In genomic region chr4:150581611-150582010, GRCh38 we compare ENCODE assay signal across 13 cellular contexts. TPM values are rescaled to one million over a fixed set of nuclear protein-coding genes. Genes with fewer than 3 reads are reported as not detected.
DNase-seq lines count a peak whose midpoint lies in the region; ATAC-seq and TF ChIP-seq lines count a peak whose summit lies in the region.
"Had no signal": no experiment of that assay in that cellular context is flagged by ENCODE, and none has a peak within 500 bp of the region (broad histone marks: within the 10 kb centered on the region; RNA-seq: fewer than 3 reads in every experiment).

No MANE protein-coding gene starts in this region.

- H2AK5ac ChIP-seq in H9 (ENCODE audit: insufficient read length, low read length) (no peak overlapping the region), trophoblast cell (ENCODE audit: low read length) (no peak overlapping the region)

- no peaks in the 10 kb centered on the region for H3K9me3 ChIP-seq in H9 (ENCODE audit: control insufficient read depth, low read depth, low read length)
- no peaks in the 10 kb centered on the region for H3K9me3 ChIP-seq in iPS-18a (ENCODE audit: control insufficient read depth, low read depth, low read length)
- no peaks in the 10 kb centered on the region for H3K9me3 ChIP-seq in trophoblast cell (ENCODE audit: insufficient read depth, low read depth, low read length)
- no peaks in the 10 kb centered on the region for H3K9me3 ChIP-seq in CD8-positive, alpha-beta T cell (ENCODE audit: low read length)
- H3K9me3 ChIP-seq: thyroid gland had no signal

- no peak overlapping the region for H2BK120ac ChIP-seq in H9 (ENCODE audit: low read depth, low read length, poor library complexity, severe bottlenecking)
- no peak overlapping the region for H2BK120ac ChIP-seq in trophoblast cell (ENCODE audit: insufficient read depth, low read length, poor library complexity)

- no peak overlapping the region for H3K14ac ChIP-seq in H9 (ENCODE audit: insufficient read depth, low read length)
- H3K14ac ChIP-seq in trophoblast cell (ENCODE audit: low read length) = no peak overlapping the region

- no peaks in the 10 kb centered on the region for H3K79me1 ChIP-seq in H9 (ENCODE audit: insufficient read depth, low read depth, low read length, poor library complexity, severe bottlenecking)
- H3K79me1 ChIP-seq in trophoblast cell (ENCODE audit: low read length) = no peaks in the 10 kb centered on the region

- no peak for ATAC-seq in GM18858 (IDR thresholded peaks at IDR 0.05; ENCODE audit: unreplicated experiment)
- ATAC-seq in CD8-positive, alpha-beta T cell = no peak

- H3K36me3 ChIP-seq in brain microvascular endothelial cell (replicated peaks) = no peaks in the 10 kb centered on the region
- no peaks in the 10 kb centered on the region for H3K36me3 ChIP-seq in iPS-18a (ENCODE audit: control insufficient read depth, low read depth, low read length)
- no peaks in the 10 kb centered on the region for H3K36me3 ChIP-seq in trophoblast cell (ENCODE audit: control insufficient read depth in 1 of 2, insufficient read depth in 2 of 2, low read length in 2 of 2)
- peaks cover 4% of the 10 kb centered on the region for H3K36me3 ChIP-seq in CD8-positive, alpha-beta T cell (ENCODE audit: insufficient read depth, low read length)
- H3K36me3 ChIP-seq: thyroid gland had no signal

- H3K18ac ChIP-seq in H9 (ENCODE audit: insufficient read length, low read depth, low read length) (no peak overlapping the region), trophoblast cell (ENCODE audit: low read length) (no peak overlapping the region)

- DNase-seq in H9 (peak; percentile 71), brain microvascular endothelial cell (peak; percentile 82), trophoblast cell (no peak), cortex of kidney (lab: John Stamatoyannopoulos, UW) (no peak)
- no peak for DNase-seq in central memory CD4-positive, alpha-beta T cell
- DNase-seq in CD8-positive, alpha-beta T cell = no peak
- DNase-seq: activated naive CD4-positive, alpha-beta T cell treated with anti-CD3 and anti-CD28 coated beads, Interleukin-2, amount 10 ng/mL, durations not matched to agents 7 days and 5 days had no signal

- no peak overlapping the region for H4K12ac ChIP-seq in trophoblast cell (ENCODE audit: low read depth, low read length)

- H3K4ac ChIP-seq in H9 (ENCODE audit: low read depth, low read length) = no peak overlapping the region
- H3K4ac ChIP-seq in trophoblast cell (ENCODE audit: low read depth, low read length) = no peak overlapping the region

- H3K56ac ChIP-seq in H9 (ENCODE audit: insufficient read length, low read depth, low read length) = no peak overlapping the region

- H3K4me1 Mint-ChIP-seq in H9 = peaks cover 48 to 67% of the 10 kb centered on the region in 2 experiments
- H3K4me1 Mint-ChIP-seq in CD8-positive, alpha-beta T cell (ENCODE audit: low read depth) = no peaks in the 10 kb centered on the region
- H3K4me1 Mint-ChIP-seq: activated naive CD4-positive, alpha-beta T cell treated with anti-CD3 and anti-CD28 coated beads, Interleukin-2, amount 10 ng/mL, durations not matched to agents 7 days and 5 days had no signal

- H4K5ac ChIP-seq in H9 (ENCODE audit: insufficient read length, low read depth, low read length) = no peak overlapping the region

- H3K27me3 Mint-ChIP-seq in H9 (ENCODE audit: low read depth) = peaks cover 81% of the 10 kb centered on the region
- H3K27me3 Mint-ChIP-seq in CD8-positive, alpha-beta T cell (ENCODE audit: low read depth) = no peaks in the 10 kb centered on the region
- H3K27me3 Mint-ChIP-seq: activated naive CD4-positive, alpha-beta T cell treated with anti-CD3 and anti-CD28 coated beads, Interleukin-2, amount 10 ng/mL, durations not matched to agents 7 days and 5 days had no signal

- H4K91ac ChIP-seq in H9 (ENCODE audit: insufficient read length, low read depth, low read length) (no peak overlapping the region), trophoblast cell (ENCODE audit: low read depth, low read length) (no peak overlapping the region)

- H3K4me1 ChIP-seq in H9 (ENCODE audit: insufficient read depth, low read length) (0 out of 2 replicates have a peak, but pooled peaks cover 2% of the 10 kb centered on the region), iPS-18a (ENCODE audit: control insufficient read depth, low read depth, low read length) (peaks cover 19% of the 10 kb centered on the region), trophoblast cell (ENCODE audit: control insufficient read depth in 1 of 2, insufficient read depth in 2 of 2, low read length in 2 of 2) (peaks cover 8 to 17% of the 10 kb centered on the region in 2 experiments)
- H3K4me1 ChIP-seq in CD8-positive, alpha-beta T cell (ENCODE audit: insufficient read depth, low read length) = no peaks in the 10 kb centered on the region
- H3K4me1 ChIP-seq: thyroid gland had no signal

- H3K79me2 ChIP-seq in H9 (ENCODE audit: insufficient read depth, low read length) (no peaks in the 10 kb centered on the region), trophoblast cell (ENCODE audit: control insufficient read depth, insufficient read depth, low read length, poor library complexity) (no peaks in the 10 kb centered on the region)

- H2BK5ac ChIP-seq in H9 (ENCODE audit: insufficient read length, low read length) (no peak overlapping the region), trophoblast cell (ENCODE audit: low read depth, low read length, poor library complexity) (no peak overlapping the region)

- WGBS in H9 (ENCODE audit: extremely low coverage, insufficient read length, low lambda C conversion rate) = no CpG with 5 or more reads among the region's 10 CpGs
- WGBS in trophoblast cell (ENCODE audit: extremely low coverage, insufficient coverage, insufficient read length) = no CpG with 5 or more reads among the region's 10 CpGs

- TF ChIP-seq CTCF in H9 (conservative IDR thresholded peaks at IDR 0.05) (no peak), brain microvascular endothelial cell (IDR thresholded peaks at IDR 0.05; ENCODE audit: low read depth, low read length, missing control alignments) (no peak)
- no peak for TF ChIP-seq CTCF in CD8-positive, alpha-beta T cell (IDR thresholded peaks at IDR 0.05)

- no peak overlapping the region for H2BK12ac ChIP-seq in H9 (ENCODE audit: insufficient read length, low read depth, low read length)
- H2BK12ac ChIP-seq in trophoblast cell (ENCODE audit: low read length) = no peak overlapping the region

- H3K27ac Mint-ChIP-seq in H9 = no peak overlapping the region
- no peak overlapping the region for H3K27ac Mint-ChIP-seq in CD8-positive, alpha-beta T cell
- H3K27ac Mint-ChIP-seq: activated naive CD4-positive, alpha-beta T cell treated with anti-CD3 and anti-CD28 coated beads, Interleukin-2, amount 10 ng/mL, durations not matched to agents 7 days and 5 days; T-helper 2 cell treated with Interferon-gamma antibody and Interleukin-4, amounts not matched to agents 5 μg/mL and 100 μg/mL, for 36 hours had no signal

- peaks cover 4% of the 10 kb centered on the region for H4K20me1 ChIP-seq in H9 (ENCODE audit: control insufficient read depth, insufficient read depth, insufficient read length)

- peaks cover 0 to 3% of the 10 kb centered on the region in 2 experiments; a peak in 1 of 5 replicates for H3K9me3 Mint-ChIP-seq in H9
- no peaks in the 10 kb centered on the region for H3K9me3 Mint-ChIP-seq in CD8-positive, alpha-beta T cell
- H3K9me3 Mint-ChIP-seq: T-helper 2 cell treated with Interferon-gamma antibody and Interleukin-4, amounts not matched to agents 5 μg/mL and 100 μg/mL, for 36 hours had no signal

- H2BK15ac ChIP-seq in H9 (ENCODE audit: low read depth, low read length) = no peak overlapping the region

- no peak overlapping the region for H2BK20ac ChIP-seq in H9 (ENCODE audit: low read depth, low read length, poor library complexity, severe bottlenecking)

- no peak overlapping the region for H2AFZ ChIP-seq in H9 (ENCODE audit: low read length)
- H2AFZ ChIP-seq in trophoblast cell (ENCODE audit: insufficient read depth, low read length, poor library complexity) = no peak overlapping the region

- peaks cover 35% of the 10 kb centered on the region for H3K23me2 ChIP-seq in H9 (ENCODE audit: insufficient read length, low read depth, low read length, poor library complexity, severe bottlenecking)

- POLR2A ChIA-PET in CD8-positive, alpha-beta T cell (lab: Charles Lee) = no interaction called here

- in situ Hi-C loops in brain microvascular endothelial cell (cut with HindIII; ENCODE audit: low pct_ligation_motif_present, low sequenced_read_pairs) = loop anchor here (25.0 kb wide), 1 partner anchor 269 kb away; no protein-coding TSS in a partner anchor

- CTCF ChIA-PET in CD8-positive, alpha-beta T cell (lab: Charles Lee) = no interaction called here

- peak overlapping the region; percentile 76 to 90 for H3K4me3 Mint-ChIP-seq in H9
- H3K4me3 Mint-ChIP-seq in CD8-positive, alpha-beta T cell = no peak overlapping the region
- H3K4me3 Mint-ChIP-seq: activated naive CD4-positive, alpha-beta T cell treated with anti-CD3 and anti-CD28 coated beads, Interleukin-2, amount 10 ng/mL, durations not matched to agents 7 days and 5 days; T-helper 2 cell treated with Interferon-gamma antibody and Interleukin-4, amounts not matched to agents 5 μg/mL and 100 μg/mL, for 36 hours had no signal

- intact Hi-C loops in CD8-positive, alpha-beta T cell (cut with DNase I, micrococcal nuclease) = no loop called here

- H3K9ac ChIP-seq in H9 (ENCODE audit: extremely low read depth, insufficient read length, low read length) (no peak overlapping the region), iPS-18a (ENCODE audit: low read length) (no peak overlapping the region), trophoblast cell (ENCODE audit: low read length) (no peak overlapping the region)
- H3K9ac ChIP-seq: KMS-11 had no signal

- H3K4me3 ChIP-seq in brain microvascular endothelial cell (ENCODE audit: low read depth, low read length) (peak overlapping the region; percentile 75), iPS-18a (ENCODE audit: low read length) (peak overlapping the region; percentile 73), trophoblast cell (ENCODE audit: low read depth, low read length) (no peak overlapping the region)
- H3K4me3 ChIP-seq in CD8-positive, alpha-beta T cell (ENCODE audit: low read depth, low read length) = no peak overlapping the region
- H3K4me3 ChIP-seq: thyroid gland had no signal

- H4K8ac ChIP-seq in H9 (replicated peaks; ENCODE audit: insufficient read length, low read depth, low read length) (no peak overlapping the region), trophoblast cell (ENCODE audit: low read depth, low read length) (no peak overlapping the region)

- H3T11ph ChIP-seq in H9 (ENCODE audit: low read length) = no peak overlapping the region

- H3K4me2 ChIP-seq in H9 (ENCODE audit: insufficient read depth, insufficient read length, low read length) = peak overlapping the region; percentile 98
- H3K4me2 ChIP-seq in trophoblast cell (ENCODE audit: low read length) = peak overlapping the region; percentile 67
- H3K4me2 ChIP-seq: KMS-11 had no signal

- peaks cover 30% of the 10 kb centered on the region; the same call in 1 of the 2 replicates for H3K27me3 ChIP-seq in H9 (ENCODE audit: insufficient read depth, low read length)
- no peaks in the 10 kb centered on the region for H3K27me3 ChIP-seq in brain microvascular endothelial cell (replicated peaks)
- peaks cover 88% of the 10 kb centered on the region for H3K27me3 ChIP-seq in iPS-18a (ENCODE audit: control insufficient read depth, insufficient read depth, low read length)
- peaks cover 19% of the 10 kb centered on the region for H3K27me3 ChIP-seq in trophoblast cell (ENCODE audit: insufficient read depth, low read length)
- no peaks in the 10 kb centered on the region for H3K27me3 ChIP-seq in CD8-positive, alpha-beta T cell (ENCODE audit: insufficient read depth, low read length)
- H3K27me3 ChIP-seq: thyroid gland had no signal

- H3K23ac ChIP-seq in H9 (ENCODE audit: insufficient read length, low read depth, low read length) (no peak overlapping the region), trophoblast cell (ENCODE audit: low read length) (no peak overlapping the region)

- H3K27ac ChIP-seq in H9 (ENCODE audit: insufficient read length, low read depth, low read length) (no peak overlapping the region), brain microvascular endothelial cell (no peak overlapping the region), iPS-18a (ENCODE audit: low read length) (no peak overlapping the region), trophoblast cell (ENCODE audit: low read depth, low read length) (no peak overlapping the region)
- H3K27ac ChIP-seq in CD8-positive, alpha-beta T cell (ENCODE audit: low read depth, low read length) = no peak overlapping the region
- H3K27ac ChIP-seq: C4-2B, KMS-11, thyroid gland had no signal

- H3K36me3 Mint-ChIP-seq in H9 (ENCODE audit: insufficient read depth in 1 of 3, low read depth in 3 of 3) = no peaks in the 10 kb centered on the region; a peak in 1 of 7 replicates
- peaks cover 61% of the 10 kb centered on the region for H3K36me3 Mint-ChIP-seq in CD8-positive, alpha-beta T cell

RNA-seq across cellular contexts. Expression of gene MAB21L2, which starts 0.3 kb away (rescaled TPM):
- total RNA-seq in H9 (2021) = not detected in 2 replicates
- 0.03 and 0.04 TPM in 2 replicates for polyA plus RNA-seq in trophoblast cell (2013)
- not detected for total RNA-seq in CD8-positive, alpha-beta T cell

Comparison
In these comparisons a context has a peak if more than half of its experiments do, and no peak if none do; other contexts are left out.
1. DNase-seq: peak in H9 (single experiment) and brain microvascular endothelial cell (single experiment); none in trophoblast cell (0 of 2), central memory CD4-positive, alpha-beta T cell (single experiment), cortex of kidney (single experiment) and CD8-positive, alpha-beta T cell (0 of 7).
2. H3K4me3 ChIP-seq: peak in brain microvascular endothelial cell (single experiment) and iPS-18a (single experiment); none in trophoblast cell (single experiment) and CD8-positive, alpha-beta T cell (single experiment).